In genomic region chr14:47772652-47773051, GRCh38 we compare ENCODE assay signal across 11 cellular contexts.
"Had no signal": no experiment of that assay in that cellular context is flagged by ENCODE, and none has a peak within 500 bp of the region (broad histone marks: within the 10 kb centered on the region; RNA-seq: fewer than 3 reads in every experiment).

No MANE protein-coding gene starts in this region.

- H3K36me3 ChIP-seq: HAP-1 had no signal

- H3K4me3 Mint-ChIP-seq: GM23338, H9, HFFc6 had no signal

- H2AFZ ChIP-seq: GM23248, GM23338 had no signal

- H3K9me3 ChIP-seq: HAP-1 had no signal

- H3K4me2 ChIP-seq: GM23338 had no signal

- ATAC-seq: GM23338, HCT116 had no signal

- H3K4me3 ChIP-seq: GM23248, GM23338, HAP-1 had no signal

- FAIRE-seq: H1, H54 had no signal

- H3K9me3 Mint-ChIP-seq: GM23338 had no signal

- H3K4me1 ChIP-seq: HAP-1 had no signal

- H3K9ac ChIP-seq: GM23248 had no signal

- H3K27ac ChIP-seq: GM23248 had no signal

- H3K27ac Mint-ChIP-seq: GM23338, H9, HFFc6 had no signal

- DNase-seq: GM23248, GOT3, H7, H9, HCEC 1CT, HFFc6 had no signal
